ENCODE assay signal across 1 cellular context in genomic region chr3:136142592-136142991, GRCh38.
TF ChIP-seq lines count a peak whose summit lies in the region.

No MANE protein-coding gene starts in this region.

TF ChIP-seq in HepG2, 621 proteins besides CTCF, POLR2A, EP300 and RAD21 (continued from another document and continues in another):
- TF ChIP-seq MTA1 (CRISPR knock-in tag; IDR thresholded peaks at IDR 0.05; ENCODE audit: borderline replicate concordance) (no peak), JDP2 (CRISPR knock-in tag; IDR thresholded peaks at IDR 0.05; ENCODE audit: borderline replicate concordance) (no peak), FOSL2 (CRISPR knock-in tag; IDR thresholded peaks at IDR 0.05) (peak; percentile 84), FOSL1 (CRISPR knock-in tag; IDR thresholded peaks at IDR 0.05; ENCODE audit: borderline replicate concordance) (peak; percentile 77; the same call in 1 of the 2 replicates), KLF13 (CRISPR knock-in tag; IDR thresholded peaks at IDR 0.05) (no peak), ZNF629 (CRISPR knock-in tag; conservative IDR thresholded peaks at IDR 0.05) (no peak), KDM6A (CRISPR knock-in tag; IDR thresholded peaks at IDR 0.05; ENCODE audit: low read depth) (no peak), PTBP1 (IDR thresholded peaks at IDR 0.05; ENCODE audit: low read depth, low read length, poor library complexity, severe bottlenecking) (no peak), CSRNP2 (CRISPR knock-in tag; conservative IDR thresholded peaks at IDR 0.05; ENCODE audit: low read depth) (no peak), HNF4A (CRISPR knock-in tag; IDR thresholded peaks at IDR 0.05) (no peak), ATF3 (CRISPR knock-in tag; IDR thresholded peaks at IDR 0.05) (0 out of 2 replicates have a peak, but pooled peaks have one; percentile 57), TERF1 (CRISPR knock-in tag; IDR thresholded peaks at IDR 0.05) (no peak), JUN (CRISPR knock-in tag; IDR thresholded peaks at IDR 0.05) (0 out of 2 replicates have a peak, but pooled peaks have one; percentile 40), JUND (CRISPR knock-in tag; IDR thresholded peaks at IDR 0.05) (peak; percentile 79), ZNF543 (CRISPR knock-in tag; IDR thresholded peaks at IDR 0.05) (no peak), HNRNPH1 (optimal IDR thresholded peaks at IDR 0.05; ENCODE audit: low read depth, low read length) (no peak), RORA (CRISPR knock-in tag; IDR thresholded peaks at IDR 0.05) (no peak), ZNF589 (CRISPR knock-in tag; conservative IDR thresholded peaks at IDR 0.05) (no peak), BRD4 (CRISPR knock-in tag; IDR thresholded peaks at IDR 0.05) (no peak), ZSCAN25 (CRISPR knock-in tag; IDR thresholded peaks at IDR 0.05) (no peak), SATB2 (CRISPR knock-in tag; IDR thresholded peaks at IDR 0.05) (no peak), ZNF768 (CRISPR knock-in tag; IDR thresholded peaks at IDR 0.05) (no peak), ZNF770 (CRISPR knock-in tag; IDR thresholded peaks at IDR 0.05) (no peak), MEF2D (CRISPR knock-in tag; IDR thresholded peaks at IDR 0.05) (no peak), FOXA3 (CRISPR knock-in tag; IDR thresholded peaks at IDR 0.05) (peak; percentile 53; the same call in 1 of the 2 replicates), KLF16 (CRISPR knock-in tag; IDR thresholded peaks at IDR 0.05) (no peak), ZNF746 (CRISPR knock-in tag; IDR thresholded peaks at IDR 0.05) (no peak), YEATS2 (CRISPR knock-in tag; IDR thresholded peaks at IDR 0.05; ENCODE audit: borderline replicate concordance) (no peak), RBAK (CRISPR knock-in tag; IDR thresholded peaks at IDR 0.05) (no peak), NCOA5 (CRISPR knock-in tag; IDR thresholded peaks at IDR 0.05) (no peak), ZZZ3 (CRISPR knock-in tag; IDR thresholded peaks at IDR 0.05; ENCODE audit: borderline replicate concordance) (no peak), ZNF646 (CRISPR knock-in tag; IDR thresholded peaks at IDR 0.05) (no peak), ZC3H13 (CRISPR knock-in tag; IDR thresholded peaks at IDR 0.05) (no peak), ZNF276 (CRISPR knock-in tag; IDR thresholded peaks at IDR 0.05; ENCODE audit: low read depth) (no peak), ZNF619 (CRISPR knock-in tag; IDR thresholded peaks at IDR 0.05) (no peak), SMARCC2 (IDR thresholded peaks at IDR 0.05) (no peak), ETV6 (CRISPR knock-in tag; conservative IDR thresholded peaks at IDR 0.05) (no peak), POGK (CRISPR knock-in tag; conservative IDR thresholded peaks at IDR 0.05) (no peak), IKZF5 (CRISPR knock-in tag; IDR thresholded peaks at IDR 0.05) (no peak), MED1 (CRISPR knock-in tag; IDR thresholded peaks at IDR 0.05) (no peak), SIN3B (IDR thresholded peaks at IDR 0.05; ENCODE audit: low read length) (no peak), ZNF644 (CRISPR knock-in tag; IDR thresholded peaks at IDR 0.05; ENCODE audit: low read depth) (no peak), SRSF1 (optimal IDR thresholded peaks at IDR 0.05; ENCODE audit: low read depth, low read length) (no peak)
- TF ChIP-seq, protein P1, sequence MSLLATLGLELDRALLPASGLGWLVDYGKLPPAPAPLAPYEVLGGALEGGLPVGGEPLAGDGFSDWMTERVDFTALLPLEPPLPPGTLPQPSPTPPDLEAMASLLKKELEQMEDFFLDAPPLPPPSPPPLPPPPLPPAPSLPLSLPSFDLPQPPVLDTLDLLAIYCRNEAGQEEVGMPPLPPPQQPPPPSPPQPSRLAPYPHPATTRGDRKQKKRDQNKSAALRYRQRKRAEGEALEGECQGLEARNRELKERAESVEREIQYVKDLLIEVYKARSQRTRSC (CRISPR knock-in tag; IDR thresholded peaks at IDR 0.05; ENCODE audit: low read depth): no peak
- TF ChIP-seq, protein P2, sequence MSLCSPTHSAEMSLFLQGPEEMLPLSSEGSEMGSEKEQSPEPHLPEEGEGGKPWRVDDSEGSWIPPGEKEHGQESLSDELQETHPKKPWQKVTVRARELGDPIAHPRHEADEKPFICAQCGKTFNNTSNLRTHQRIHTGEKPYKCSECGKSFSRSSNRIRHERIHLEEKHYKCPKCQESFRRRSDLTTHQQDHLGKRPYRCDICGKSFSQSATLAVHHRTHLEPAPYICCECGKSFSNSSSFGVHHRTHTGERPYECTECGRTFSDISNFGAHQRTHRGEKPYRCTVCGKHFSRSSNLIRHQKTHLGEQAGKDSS (CRISPR knock-in tag; IDR thresholded peaks at IDR 0.05; ENCODE audit: borderline replicate concordance, low read depth): no peak
- TF ChIP-seq, protein P3, sequence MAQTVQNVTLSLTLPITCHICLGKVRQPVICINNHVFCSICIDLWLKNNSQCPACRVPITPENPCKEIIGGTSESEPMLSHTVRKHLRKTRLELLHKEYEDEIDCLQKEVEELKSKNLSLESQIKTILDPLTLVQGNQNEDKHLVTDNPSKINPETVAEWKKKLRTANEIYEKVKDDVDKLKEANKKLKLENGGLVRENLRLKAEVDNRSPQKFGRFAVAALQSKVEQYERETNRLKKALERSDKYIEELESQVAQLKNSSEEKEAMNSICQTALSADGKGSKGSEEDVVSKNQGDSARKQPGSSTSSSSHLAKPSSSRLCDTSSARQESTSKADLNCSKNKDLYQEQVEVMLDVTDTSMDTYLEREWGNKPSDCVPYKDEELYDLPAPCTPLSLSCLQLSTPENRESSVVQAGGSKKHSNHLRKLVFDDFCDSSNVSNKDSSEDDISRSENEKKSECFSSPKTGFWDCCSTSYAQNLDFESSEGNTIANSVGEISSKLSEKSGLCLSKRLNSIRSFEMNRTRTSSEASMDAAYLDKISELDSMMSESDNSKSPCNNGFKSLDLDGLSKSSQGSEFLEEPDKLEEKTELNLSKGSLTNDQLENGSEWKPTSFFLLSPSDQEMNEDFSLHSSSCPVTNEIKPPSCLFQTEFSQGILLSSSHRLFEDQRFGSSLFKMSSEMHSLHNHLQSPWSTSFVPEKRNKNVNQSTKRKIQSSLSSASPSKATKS (CRISPR knock-in tag; IDR thresholded peaks at IDR 0.05): no peak
